1 cellular context compared by ENCODE assay signal in the genomic region with DNA sequence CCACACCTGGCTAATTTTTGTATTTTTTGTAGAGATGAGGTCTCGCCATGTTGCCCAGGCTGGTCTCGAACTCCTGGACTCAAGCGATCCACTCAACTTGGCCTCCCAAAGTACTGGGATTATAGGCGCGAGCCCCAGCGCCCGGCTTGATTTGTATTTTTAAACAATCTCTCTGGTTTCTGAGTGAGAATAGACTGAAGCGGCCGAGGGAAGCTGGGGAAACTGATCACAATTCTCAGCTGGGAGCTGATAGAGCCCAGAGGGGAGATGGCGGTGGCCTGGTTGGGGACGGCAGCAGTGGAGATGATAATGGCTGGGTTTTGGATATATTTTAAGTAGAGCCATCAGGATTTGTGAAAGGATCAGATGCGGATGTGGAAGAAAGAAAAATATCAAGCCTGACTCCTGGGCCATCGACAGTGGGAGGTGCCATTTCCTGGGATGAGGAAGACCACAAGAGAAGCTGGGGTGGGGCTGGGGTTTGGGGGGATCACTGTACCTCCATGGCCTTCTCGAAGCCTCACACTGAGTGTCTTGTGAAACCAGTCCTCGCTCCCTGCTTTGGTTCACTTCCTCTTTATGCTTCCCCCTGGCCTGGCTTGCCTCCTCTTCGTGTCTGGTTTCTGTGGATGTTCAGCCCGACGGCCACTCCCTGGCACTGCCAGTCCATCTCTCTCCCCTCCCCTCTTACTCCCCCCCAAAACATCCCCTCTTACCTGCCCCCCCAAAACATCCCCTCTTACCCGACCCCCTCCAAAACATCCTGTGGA.
TF ChIP-seq lines count a peak whose summit lies in the region.

No MANE protein-coding gene starts in this region.

TF ChIP-seq in GM12878, 131 proteins besides CTCF, POLR2A, EP300 and RAD21 (continued from another document):
- TF ChIP-seq, protein P1, sequence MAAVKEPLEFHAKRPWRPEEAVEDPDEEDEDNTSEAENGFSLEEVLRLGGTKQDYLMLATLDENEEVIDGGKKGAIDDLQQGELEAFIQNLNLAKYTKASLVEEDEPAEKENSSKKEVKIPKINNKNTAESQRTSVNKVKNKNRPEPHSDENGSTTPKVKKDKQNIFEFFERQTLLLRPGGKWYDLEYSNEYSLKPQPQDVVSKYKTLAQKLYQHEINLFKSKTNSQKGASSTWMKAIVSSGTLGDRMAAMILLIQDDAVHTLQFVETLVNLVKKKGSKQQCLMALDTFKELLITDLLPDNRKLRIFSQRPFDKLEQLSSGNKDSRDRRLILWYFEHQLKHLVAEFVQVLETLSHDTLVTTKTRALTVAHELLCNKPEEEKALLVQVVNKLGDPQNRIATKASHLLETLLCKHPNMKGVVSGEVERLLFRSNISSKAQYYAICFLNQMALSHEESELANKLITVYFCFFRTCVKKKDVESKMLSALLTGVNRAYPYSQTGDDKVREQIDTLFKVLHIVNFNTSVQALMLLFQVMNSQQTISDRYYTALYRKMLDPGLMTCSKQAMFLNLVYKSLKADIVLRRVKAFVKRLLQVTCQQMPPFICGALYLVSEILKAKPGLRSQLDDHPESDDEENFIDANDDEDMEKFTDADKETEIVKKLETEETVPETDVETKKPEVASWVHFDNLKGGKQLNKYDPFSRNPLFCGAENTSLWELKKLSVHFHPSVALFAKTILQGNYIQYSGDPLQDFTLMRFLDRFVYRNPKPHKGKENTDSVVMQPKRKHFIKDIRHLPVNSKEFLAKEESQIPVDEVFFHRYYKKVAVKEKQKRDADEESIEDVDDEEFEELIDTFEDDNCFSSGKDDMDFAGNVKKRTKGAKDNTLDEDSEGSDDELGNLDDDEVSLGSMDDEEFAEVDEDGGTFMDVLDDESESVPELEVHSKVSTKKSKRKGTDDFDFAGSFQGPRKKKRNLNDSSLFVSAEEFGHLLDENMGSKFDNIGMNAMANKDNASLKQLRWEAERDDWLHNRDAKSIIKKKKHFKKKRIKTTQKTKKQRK (IDR thresholded peaks at IDR 0.05; ENCODE audit: low read depth, low read length), result no peak
- TF ChIP-seq SPI1 (IDR thresholded peaks at IDR 0.05; ENCODE audit: borderline replicate concordance, insufficient read depth, low read depth, low read length) (peak; percentile 80; the same call in 1 of the 2 replicates), PML (IDR thresholded peaks at IDR 0.05; ENCODE audit: low read length) (no peak)
